In genomic region chr16:89655062-89655643, GRCh38 we compare ENCODE assay signal across 1 cellular context.
TF ChIP-seq lines count a peak whose summit lies in the region.

No MANE protein-coding gene starts in this region.

TF ChIP-seq in GM12878, 131 proteins besides CTCF, POLR2A, EP300 and RAD21:
- TF ChIP-seq POU2F2 (IDR thresholded peaks at IDR 0.05; ENCODE audit: borderline replicate concordance, low read depth, low read length) = no peak
- no peak for TF ChIP-seq HSF1 (IDR thresholded peaks at IDR 0.05; ENCODE audit: low read depth, low read length)
- TF ChIP-seq GATAD2B (conservative IDR thresholded peaks at IDR 0.05; ENCODE audit: low read depth) = no peak
- no peak for TF ChIP-seq SMC3 (IDR thresholded peaks at IDR 0.05; ENCODE audit: borderline replicate concordance, low read length)
